13 cellular contexts compared by ENCODE assay signal in the genomic region with DNA sequence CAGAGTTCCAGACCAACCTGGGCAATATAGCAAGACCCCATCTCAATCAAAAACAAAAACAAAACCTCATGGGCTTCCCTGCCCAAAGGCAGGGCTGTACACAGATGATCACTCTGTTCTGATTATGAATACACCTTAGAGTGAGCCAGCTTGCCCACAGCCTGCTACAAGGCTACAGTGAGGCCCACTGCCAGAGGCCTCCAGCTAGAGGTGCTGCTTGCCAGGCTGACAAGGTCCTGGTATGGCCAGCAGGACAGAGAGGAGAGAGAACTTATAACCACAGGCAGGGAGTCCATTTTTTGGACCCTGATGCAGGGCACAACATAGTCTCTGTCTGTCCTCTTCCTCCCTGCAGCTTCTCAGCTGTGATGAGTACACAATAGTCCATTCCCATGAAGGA. TPM values are rescaled to one million over a fixed set of nuclear protein-coding genes. Genes with fewer than 3 reads are reported as not detected.
"Had no signal": no experiment of that assay in that cellular context is flagged by ENCODE, and none has a peak within 500 bp of the region (broad histone marks: within the 10 kb centered on the region; RNA-seq: fewer than 3 reads in every experiment).

No MANE protein-coding gene starts in this region.

- H3K9me3 ChIP-seq: thyroid gland, uterus had no signal

- H3K4me1 Mint-ChIP-seq: endodermal cell, nephron progenitor cell had no signal

- H3K4me1 ChIP-seq: thyroid gland, uterus had no signal

- H3K27ac Mint-ChIP-seq: activated CD4-positive, alpha-beta T cell treated with anti-CD3 and anti-CD28 coated beads for 36 hours; endodermal cell; nephron progenitor cell; stimulated activated naive CD8-positive, alpha-beta T cell treated with anti-CD3 and anti-CD28 coated beads, Interleukin-15, amount 100 ng/mL, for 72 hours had no signal

- H3K4me3 ChIP-seq: SK-N-MC, thyroid gland, uterus had no signal

- H3K36me3 ChIP-seq: uterus had no signal

- H3K27me3 ChIP-seq: thyroid gland, uterus had no signal

- H3K4me3 Mint-ChIP-seq: activated CD4-positive, alpha-beta T cell treated with anti-CD3 and anti-CD28 coated beads for 36 hours; endodermal cell; nephron progenitor cell; stimulated activated naive CD8-positive, alpha-beta T cell treated with anti-CD3 and anti-CD28 coated beads, Interleukin-15, amount 100 ng/mL, for 72 hours; T-cell had no signal

- H3K27me3 Mint-ChIP-seq: activated CD4-positive, alpha-beta T cell treated with anti-CD3 and anti-CD28 coated beads for 36 hours; stimulated activated naive CD8-positive, alpha-beta T cell treated with anti-CD3 and anti-CD28 coated beads, Interleukin-15, amount 100 ng/mL, for 72 hours; T-cell had no signal

- ATAC-seq: activated CD4-positive, alpha-beta T cell treated with anti-CD3 and anti-CD28 coated beads for 36 hours; stimulated activated naive CD8-positive, alpha-beta T cell treated with anti-CD3 and anti-CD28 coated beads, Interleukin-15, amount 100 ng/mL, for 72 hours; T-cell had no signal

- H3K27ac ChIP-seq: SK-N-MC, thyroid gland, uterus, VCaP had no signal

- H3K9me3 Mint-ChIP-seq: endodermal cell; nephron progenitor cell; stimulated activated naive CD8-positive, alpha-beta T cell treated with anti-CD3 and anti-CD28 coated beads, Interleukin-15, amount 100 ng/mL, for 72 hours; T-cell had no signal

- DNase-seq: activated CD4-positive, alpha-beta T cell treated with anti-CD3 and anti-CD28 coated beads for 36 hours; central memory CD4-positive, alpha-beta T cell; endodermal cell; erythroblast; mesenchymal stem cell; nephron progenitor cell; stimulated activated CD4-positive, alpha-beta T cell treated with anti-CD3 and anti-CD28 coated beads, Interleukin-4, amount 100 ng/mL, for 24 hours; stimulated activated naive CD8-positive, alpha-beta T cell treated with anti-CD3 and anti-CD28 coated beads, Interleukin-15, amount 100 ng/mL, for 72 hours; T-cell; thyroid gland; uterus had no signal

RNA-seq across cellular contexts. Expression of gene FER1L5, which starts 46.0 kb away (rescaled TPM):
- total RNA-seq: activated CD4-positive, alpha-beta T cell treated with anti-CD3 and anti-CD28 coated beads for 36 hours; T-cell had no signal
